Comparison of ENCODE assay signal across 1 cellular context in genomic region chr7:26151096-26151495, GRCh38.
TF ChIP-seq lines count a peak whose summit lies in the region.

No MANE protein-coding gene starts in this region.

TF ChIP-seq in HepG2, 621 proteins besides CTCF, POLR2A, EP300 and RAD21:
- TF ChIP-seq ZHX1 (CRISPR knock-in tag; IDR thresholded peaks at IDR 0.05; ENCODE audit: low read depth) (no peak), ZNF670 (CRISPR knock-in tag; IDR thresholded peaks at IDR 0.05; ENCODE audit: borderline replicate concordance) (no peak), RBM39 (IDR thresholded peaks at IDR 0.05; ENCODE audit: low read depth, low read length, poor library complexity, severe bottlenecking) (no peak), MATR3 (CRISPR knock-in tag; IDR thresholded peaks at IDR 0.05) (no peak)
TF ChIP-seq in HepG2: peak in this region for 0.
